1 cellular context compared by ENCODE assay signal in the genomic region with DNA sequence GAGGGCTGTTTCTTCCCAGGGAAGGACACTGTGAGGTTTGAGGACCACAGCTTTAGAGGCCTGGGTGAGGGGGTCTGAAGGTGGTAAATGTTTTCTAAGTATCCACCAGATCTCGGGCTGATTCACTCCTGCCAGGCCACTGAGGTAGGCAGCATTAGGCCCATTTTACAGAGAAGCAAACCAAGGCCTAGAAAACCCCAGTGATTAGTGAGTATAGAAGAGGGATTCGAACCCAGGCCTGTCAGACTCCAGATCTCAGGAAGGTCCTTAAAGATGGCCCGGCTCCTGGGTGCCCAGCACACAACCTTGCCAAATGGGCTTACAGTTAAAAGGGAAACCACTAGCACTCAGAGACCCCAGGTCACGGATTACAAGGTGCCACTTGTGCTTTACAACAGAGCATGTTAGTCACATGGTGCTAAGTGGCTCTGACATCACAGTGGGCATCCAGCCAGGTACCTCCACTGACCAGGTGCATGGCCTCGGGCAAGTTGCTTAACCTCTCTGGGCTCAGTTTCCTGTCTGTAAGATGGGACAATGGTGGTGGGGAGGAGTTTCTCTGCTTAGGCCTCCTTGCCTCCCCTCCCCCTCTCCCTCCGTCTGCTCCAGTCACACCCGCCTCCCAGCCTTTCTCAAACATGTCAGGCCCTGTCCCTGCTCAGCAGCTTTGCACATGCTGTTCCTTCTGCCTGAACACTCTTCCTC.
TF ChIP-seq lines count a peak whose summit lies in the region.

No MANE protein-coding gene starts in this region.

TF ChIP-seq in HEK293, 187 proteins besides CTCF, POLR2A, EP300 and RAD21 (continued from another document):
- TF ChIP-seq, protein P1, sequence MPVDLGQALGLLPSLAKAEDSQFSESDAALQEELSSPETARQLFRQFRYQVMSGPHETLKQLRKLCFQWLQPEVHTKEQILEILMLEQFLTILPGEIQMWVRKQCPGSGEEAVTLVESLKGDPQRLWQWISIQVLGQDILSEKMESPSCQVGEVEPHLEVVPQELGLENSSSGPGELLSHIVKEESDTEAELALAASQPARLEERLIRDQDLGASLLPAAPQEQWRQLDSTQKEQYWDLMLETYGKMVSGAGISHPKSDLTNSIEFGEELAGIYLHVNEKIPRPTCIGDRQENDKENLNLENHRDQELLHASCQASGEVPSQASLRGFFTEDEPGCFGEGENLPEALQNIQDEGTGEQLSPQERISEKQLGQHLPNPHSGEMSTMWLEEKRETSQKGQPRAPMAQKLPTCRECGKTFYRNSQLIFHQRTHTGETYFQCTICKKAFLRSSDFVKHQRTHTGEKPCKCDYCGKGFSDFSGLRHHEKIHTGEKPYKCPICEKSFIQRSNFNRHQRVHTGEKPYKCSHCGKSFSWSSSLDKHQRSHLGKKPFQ (tag by site-specific recombination; IDR thresholded peaks at IDR 0.05): no peak
- TF ChIP-seq GLIS1 (tag by site-specific recombination; IDR thresholded peaks at IDR 0.05): 0 out of 2 replicates have a peak, but pooled peaks have one; percentile 7
